In the genomic region with DNA sequence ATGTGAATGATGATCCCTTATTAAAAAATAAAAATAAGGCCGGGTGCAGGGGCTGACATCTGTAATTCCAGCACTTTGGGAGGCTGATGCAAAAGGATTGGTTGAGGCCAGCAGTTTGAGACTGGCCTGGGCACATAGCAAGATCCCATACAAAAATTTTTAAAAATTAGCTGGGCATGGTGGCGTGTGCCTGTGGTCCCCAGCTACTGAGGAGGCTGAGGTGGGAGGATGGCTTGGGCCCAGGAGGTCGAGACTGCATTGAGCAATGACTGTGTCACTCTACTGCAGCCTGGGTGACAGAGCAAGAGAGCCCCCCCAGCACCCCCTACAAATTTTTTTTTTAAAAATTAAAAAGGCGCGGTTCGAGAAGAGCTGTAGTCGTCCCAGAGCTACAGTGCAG, we compare ENCODE assay signal across 1 cellular context.
TF ChIP-seq lines count a peak whose summit lies in the region.

No MANE protein-coding gene starts in this region.

TF ChIP-seq in HCT116, 20 proteins besides CTCF, POLR2A, EP300 and RAD21 (continued from another document):
- TF ChIP-seq, protein P1, sequence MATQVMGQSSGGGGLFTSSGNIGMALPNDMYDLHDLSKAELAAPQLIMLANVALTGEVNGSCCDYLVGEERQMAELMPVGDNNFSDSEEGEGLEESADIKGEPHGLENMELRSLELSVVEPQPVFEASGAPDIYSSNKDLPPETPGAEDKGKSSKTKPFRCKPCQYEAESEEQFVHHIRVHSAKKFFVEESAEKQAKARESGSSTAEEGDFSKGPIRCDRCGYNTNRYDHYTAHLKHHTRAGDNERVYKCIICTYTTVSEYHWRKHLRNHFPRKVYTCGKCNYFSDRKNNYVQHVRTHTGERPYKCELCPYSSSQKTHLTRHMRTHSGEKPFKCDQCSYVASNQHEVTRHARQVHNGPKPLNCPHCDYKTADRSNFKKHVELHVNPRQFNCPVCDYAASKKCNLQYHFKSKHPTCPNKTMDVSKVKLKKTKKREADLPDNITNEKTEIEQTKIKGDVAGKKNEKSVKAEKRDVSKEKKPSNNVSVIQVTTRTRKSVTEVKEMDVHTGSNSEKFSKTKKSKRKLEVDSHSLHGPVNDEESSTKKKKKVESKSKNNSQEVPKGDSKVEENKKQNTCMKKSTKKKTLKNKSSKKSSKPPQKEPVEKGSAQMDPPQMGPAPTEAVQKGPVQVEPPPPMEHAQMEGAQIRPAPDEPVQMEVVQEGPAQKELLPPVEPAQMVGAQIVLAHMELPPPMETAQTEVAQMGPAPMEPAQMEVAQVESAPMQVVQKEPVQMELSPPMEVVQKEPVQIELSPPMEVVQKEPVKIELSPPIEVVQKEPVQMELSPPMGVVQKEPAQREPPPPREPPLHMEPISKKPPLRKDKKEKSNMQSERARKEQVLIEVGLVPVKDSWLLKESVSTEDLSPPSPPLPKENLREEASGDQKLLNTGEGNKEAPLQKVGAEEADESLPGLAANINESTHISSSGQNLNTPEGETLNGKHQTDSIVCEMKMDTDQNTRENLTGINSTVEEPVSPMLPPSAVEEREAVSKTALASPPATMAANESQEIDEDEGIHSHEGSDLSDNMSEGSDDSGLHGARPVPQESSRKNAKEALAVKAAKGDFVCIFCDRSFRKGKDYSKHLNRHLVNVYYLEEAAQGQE (IDR thresholded peaks at IDR 0.05; ENCODE audit: low read depth): no peak
- TF ChIP-seq, protein P2, sequence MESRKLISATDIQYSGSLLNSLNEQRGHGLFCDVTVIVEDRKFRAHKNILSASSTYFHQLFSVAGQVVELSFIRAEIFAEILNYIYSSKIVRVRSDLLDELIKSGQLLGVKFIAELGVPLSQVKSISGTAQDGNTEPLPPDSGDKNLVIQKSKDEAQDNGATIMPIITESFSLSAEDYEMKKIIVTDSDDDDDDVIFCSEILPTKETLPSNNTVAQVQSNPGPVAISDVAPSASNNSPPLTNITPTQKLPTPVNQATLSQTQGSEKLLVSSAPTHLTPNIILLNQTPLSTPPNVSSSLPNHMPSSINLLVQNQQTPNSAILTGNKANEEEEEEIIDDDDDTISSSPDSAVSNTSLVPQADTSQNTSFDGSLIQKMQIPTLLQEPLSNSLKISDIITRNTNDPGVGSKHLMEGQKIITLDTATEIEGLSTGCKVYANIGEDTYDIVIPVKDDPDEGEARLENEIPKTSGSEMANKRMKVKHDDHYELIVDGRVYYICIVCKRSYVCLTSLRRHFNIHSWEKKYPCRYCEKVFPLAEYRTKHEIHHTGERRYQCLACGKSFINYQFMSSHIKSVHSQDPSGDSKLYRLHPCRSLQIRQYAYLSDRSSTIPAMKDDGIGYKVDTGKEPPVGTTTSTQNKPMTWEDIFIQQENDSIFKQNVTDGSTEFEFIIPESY (IDR thresholded peaks at IDR 0.05; ENCODE audit: extremely low read depth, insufficient replicate concordance, low read length): no peak
